Comparison of ENCODE assay signal across 8 cellular contexts in the genomic region with DNA sequence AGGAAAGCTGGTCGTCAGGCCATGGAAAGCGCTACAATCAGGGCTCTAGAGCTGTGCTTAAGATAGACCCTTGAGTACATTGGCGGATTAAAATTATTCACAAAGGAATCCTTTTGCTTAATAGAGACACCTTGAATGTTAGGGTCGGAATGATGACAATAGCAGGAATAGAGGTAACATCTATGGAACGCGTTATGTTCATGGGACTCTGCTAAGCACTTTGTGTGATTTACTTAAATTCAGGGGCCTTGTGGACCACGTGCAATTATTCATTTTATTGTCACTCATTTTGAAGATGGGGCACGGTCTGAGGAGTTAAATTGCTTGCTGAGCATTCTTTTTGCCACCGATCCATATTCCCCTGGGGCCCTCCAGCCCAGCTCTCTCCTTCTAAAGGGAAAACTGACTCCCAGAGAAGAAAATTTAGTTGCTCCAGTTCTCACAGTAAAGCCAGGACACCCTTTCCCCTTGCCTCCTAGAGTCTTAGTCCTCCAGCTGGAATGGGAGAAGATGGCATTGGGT. TPM values are rescaled to one million over a fixed set of nuclear protein-coding genes. Genes with fewer than 3 reads are reported as not detected.
DNase-seq lines count a peak whose midpoint lies in the region; ATAC-seq and TF ChIP-seq lines count a peak whose summit lies in the region.

No MANE protein-coding gene starts in this region.

- peaks cover 14% of the 10 kb centered on the region for H3K9me3 ChIP-seq in BLaER1
- no peaks in the 10 kb centered on the region for H3K9me3 ChIP-seq in Loucy (ENCODE audit: insufficient read depth, low read depth, low read length)

- no peak for TF ChIP-seq CTCF in Loucy (conservative IDR thresholded peaks at IDR 0.05; ENCODE audit: low read length)

- peak overlapping the region; percentile 81; the same call in 1 of the 2 replicates for H2AFZ ChIP-seq in Loucy (ENCODE audit: low read length)

- ATAC-seq in central memory CD8-positive, alpha-beta T cell (replicated peaks; ENCODE audit: extremely low read depth, poor library complexity, severe bottlenecking): no peak
- no peak for ATAC-seq in naive thymus-derived CD8-positive, alpha-beta T cell
- no peak for ATAC-seq in GM21786 (IDR thresholded peaks at IDR 0.05; ENCODE audit: unreplicated experiment)

- peaks cover 41% of the 10 kb centered on the region for H3K79me2 ChIP-seq in Loucy (ENCODE audit: insufficient read depth, low read length)

- H3K4me3 ChIP-seq in BLaER1 (peak overlapping the region; percentile 95), Loucy (ENCODE audit: low read length, poor library complexity, severe bottlenecking) (peak overlapping the region; percentile 85)

- peak overlapping the region; percentile 77 for H3K4me2 ChIP-seq in BLaER1
- H3K4me2 ChIP-seq in Loucy (ENCODE audit: low read depth, low read length, poor library complexity, severe bottlenecking): peak overlapping the region; percentile 90

- H3K27ac Mint-ChIP-seq in central memory CD8-positive, alpha-beta T cell (ENCODE audit: low read depth): peak overlapping the region; percentile 92
- H3K27ac Mint-ChIP-seq in naive thymus-derived CD8-positive, alpha-beta T cell: peak overlapping the region; percentile 94 to 99 (median 98)

- H3K9ac ChIP-seq in BLaER1 (peak overlapping the region; percentile 69), Loucy (ENCODE audit: low read depth, low read length, poor library complexity, severe bottlenecking) (peak overlapping the region; percentile 88)

- POLR2A ChIA-PET in naive thymus-derived CD8-positive, alpha-beta T cell (lab: Charles Lee): interaction anchor here (0.5 to 2.0 kb wide), 5 partner anchors 8 to 104 kb away, joined by 3 to 7 read pairs (median 3); no protein-coding TSS in a partner anchor

- no peaks in the 10 kb centered on the region for H3K9me2 ChIP-seq in Loucy (replicated peaks; ENCODE audit: low read depth, low read length)

- H4K20me1 ChIP-seq in BLaER1 (peaks cover 42% of the 10 kb centered on the region), Loucy (ENCODE audit: insufficient read depth, low read length, poor library complexity, severe bottlenecking) (peaks cover 33% of the 10 kb centered on the region)

- no peaks in the 10 kb centered on the region for H3K9me3 Mint-ChIP-seq in central memory CD8-positive, alpha-beta T cell
- no peaks in the 10 kb centered on the region for H3K9me3 Mint-ChIP-seq in naive thymus-derived CD8-positive, alpha-beta T cell

- H3F3A ChIP-seq in Loucy (ENCODE audit: low read depth): no peaks in the 10 kb centered on the region

- H3K4me1 ChIP-seq in BLaER1 (peaks cover 24% of the 10 kb centered on the region), Loucy (ENCODE audit: insufficient read depth, low read length, poor library complexity, severe bottlenecking) (peaks cover 11% of the 10 kb centered on the region)

- H3K27ac ChIP-seq in BLaER1: peak overlapping the region; percentile 97

- H3K4me3 Mint-ChIP-seq in central memory CD8-positive, alpha-beta T cell: peak overlapping the region; percentile 83
- H3K4me3 Mint-ChIP-seq in naive thymus-derived CD8-positive, alpha-beta T cell: peak overlapping the region; percentile 86 to 96 (median 90)

- H3K36me3 Mint-ChIP-seq in central memory CD8-positive, alpha-beta T cell (ENCODE audit: insufficient read depth): peaks cover 13% of the 10 kb centered on the region
- H3K36me3 Mint-ChIP-seq in naive thymus-derived CD8-positive, alpha-beta T cell: peaks cover 0 to 2% (median 0%) of the 10 kb centered on the region in 3 donors

- no peak for DNase-seq in central memory CD8-positive, alpha-beta T cell (ENCODE audit: low spot score in 2 of 2)
- no peak for DNase-seq in naive thymus-derived CD8-positive, alpha-beta T cell
- DNase-seq in NK-92 treated with Interleukin-12 subunit alpha and Interleukin-12 subunit beta, amount 100 ng/mL, for 24 hours (lab: John Stamatoyannopoulos, UW): no peak
- DNase-seq in dermis blood vessel endothelial cell (no peak), 8988T (no peak)

- H3K27me3 Mint-ChIP-seq in central memory CD8-positive, alpha-beta T cell: peaks cover 2% of the 10 kb centered on the region
- peaks cover 0 to under 1% (median 0%) of the 10 kb centered on the region in 5 donors for H3K27me3 Mint-ChIP-seq in naive thymus-derived CD8-positive, alpha-beta T cell

- H3K4me1 Mint-ChIP-seq in central memory CD8-positive, alpha-beta T cell: peaks cover 40% of the 10 kb centered on the region
- peaks cover 16 to 44% (median 40%) of the 10 kb centered on the region in 4 donors for H3K4me1 Mint-ChIP-seq in naive thymus-derived CD8-positive, alpha-beta T cell

- peaks cover 21% of the 10 kb centered on the region for H3K36me3 ChIP-seq in BLaER1
- no peaks in the 10 kb centered on the region for H3K36me3 ChIP-seq in Loucy (ENCODE audit: insufficient read depth, low read length)

- H3K27me3 ChIP-seq in BLaER1: no peaks in the 10 kb centered on the region
- no peaks in the 10 kb centered on the region for H3K27me3 ChIP-seq in Loucy (ENCODE audit: insufficient read depth, low read length, poor library complexity, severe bottlenecking)

RNA-seq across cellular contexts. Expression of a gene that starts 0.9 kb away (rescaled TPM):
- total RNA-seq in naive thymus-derived CD8-positive, alpha-beta T cell: 10 to 100 TPM; 40.4 to 49.8 TPM
- polyA plus RNA-seq in naive thymus-derived CD8-positive, alpha-beta T cell: 1 to 10 TPM; 2.6 to 6.7 (median 4.9) TPM
- total RNA-seq in dermis blood vessel endothelial cell: 66.2 and 72.6 TPM in 2 replicates

RNA-seq across cellular contexts. Expression of a gene that starts 50.9 kb away (rescaled TPM):
- not detected for total RNA-seq in naive thymus-derived CD8-positive, alpha-beta T cell
- not detected for polyA plus RNA-seq in naive thymus-derived CD8-positive, alpha-beta T cell
- 0.74 and 1.4 TPM in 2 replicates for total RNA-seq in dermis blood vessel endothelial cell
